Comparison of ENCODE assay signal across 9 cellular contexts in genomic region chr5:120464627-120465280, GRCh38. TPM values are rescaled to one million over a fixed set of nuclear protein-coding genes. Genes with fewer than 3 reads are reported as not detected.
DNase-seq lines count a peak whose midpoint lies in the region; ATAC-seq and TF ChIP-seq lines count a peak whose summit lies in the region.
"Had no signal": no experiment of that assay in that cellular context is flagged by ENCODE, and none has a peak within 500 bp of the region (broad histone marks: within the 10 kb centered on the region; RNA-seq: fewer than 3 reads in every experiment).

No MANE protein-coding gene starts in this region.

- no peaks in the 10 kb centered on the region for H3K36me3 ChIP-seq in WERI-Rb-1
- H3K36me3 ChIP-seq in neural cell (ENCODE audit: insufficient read depth, low read length): no peaks in the 10 kb centered on the region
- H3K36me3 ChIP-seq: neutrophil had no signal

- H3K9me3 ChIP-seq in WERI-Rb-1 (ENCODE audit: severe bottlenecking) (no peaks in the 10 kb centered on the region), neural cell (ENCODE audit: low read length) (no peaks in the 10 kb centered on the region)
- H3K9me3 ChIP-seq: neutrophil had no signal

- H3K27ac ChIP-seq in WERI-Rb-1: peak overlapping the region; percentile 32; the same call in 1 of the 2 replicates
- H3K27ac ChIP-seq in neural cell (ENCODE audit: low read length): no peak overlapping the region
- H3K27ac ChIP-seq: neutrophil had no signal

- no peaks in the 10 kb centered on the region for H3F3A ChIP-seq in neural cell (ENCODE audit: insufficient read depth, low read length, poor library complexity, severe bottlenecking)

- no peaks in the 10 kb centered on the region for H3K9me2 ChIP-seq in neural cell (ENCODE audit: insufficient read depth, low read length)

- peak overlapping the region; percentile 83 for H3K4me2 ChIP-seq in neural cell (ENCODE audit: low read length)

- TF ChIP-seq RAD21 in neural cell (conservative IDR thresholded peaks at IDR 0.05): no peak

- H3K27me3 ChIP-seq in WERI-Rb-1 (ENCODE audit: insufficient read depth, low read depth, severe bottlenecking) (no peaks in the 10 kb centered on the region), neural cell (ENCODE audit: insufficient read depth, low read depth, low read length) (peaks cover 28% of the 10 kb centered on the region)

- TF ChIP-seq CTCF in WERI-Rb-1 (IDR thresholded peaks at IDR 0.05; ENCODE audit: low read depth, low read length) (no peak), fibroblast of villous mesenchyme (IDR thresholded peaks at IDR 0.05; ENCODE audit: insufficient read depth, low read depth, low read length) (no peak), neural cell (IDR thresholded peaks at IDR 0.05; ENCODE audit: poor library complexity, severe bottlenecking) (no peak)

- H3K4me3 ChIP-seq in WERI-Rb-1 (ENCODE audit: low read depth, low read length) (peak overlapping the region; percentile 88), fibroblast of villous mesenchyme (ENCODE audit: low read depth, low read length) (peak overlapping the region; percentile 99), neural cell (ENCODE audit: low read length) (peak overlapping the region; percentile 77)

- ATAC-seq in GM18858 (IDR thresholded peaks at IDR 0.05; ENCODE audit: unreplicated experiment): no peak
- ATAC-seq in HG03469 (IDR thresholded peaks at IDR 0.05; ENCODE audit: unreplicated experiment): no peak

- no peak overlapping the region for H2AFZ ChIP-seq in neural cell (ENCODE audit: low read depth, low read length)

- TF ChIP-seq EP300 in neural cell (conservative IDR thresholded peaks at IDR 0.05; ENCODE audit: poor library complexity, severe bottlenecking): no peak

- peak overlapping the region; percentile 33 for H3K9ac ChIP-seq in neural cell (ENCODE audit: low read length)

- H4K20me1 ChIP-seq in neural cell (ENCODE audit: insufficient read depth): no peaks in the 10 kb centered on the region

- no peaks in the 10 kb centered on the region for H3K79me2 ChIP-seq in neural cell (replicated peaks; ENCODE audit: insufficient read depth, low read length)

- DNase-seq in AG08395 (ENCODE audit: low spot score) (peak; percentile 65), H4 (ENCODE audit: low spot score) (peak; percentile 30), WERI-Rb-1 (peak; percentile 29), fibroblast of villous mesenchyme (ENCODE audit: low read depth) (peak; percentile 70), cortex of kidney (lab: John Stamatoyannopoulos, UW) (no peak)

TF ChIP-seq in neural cell, 6 proteins besides CTCF, POLR2A, EP300 and RAD21:
- no peak for TF ChIP-seq EZH2 (IDR thresholded peaks at IDR 0.05; ENCODE audit: borderline replicate concordance, insufficient read depth, low read length, poor library complexity, severe bottlenecking)
- no peak for TF ChIP-seq MXI1 (conservative IDR thresholded peaks at IDR 0.05; ENCODE audit: poor library complexity, severe bottlenecking)
- TF ChIP-seq TAF1 (IDR thresholded peaks at IDR 0.05; ENCODE audit: low read depth): no peak
- no peak for TF ChIP-seq SMC3 (conservative IDR thresholded peaks at IDR 0.05; ENCODE audit: poor library complexity)
- no peak for TF ChIP-seq REST (IDR thresholded peaks at IDR 0.05; ENCODE audit: borderline replicate concordance)
- no peak for TF ChIP-seq POLR2AphosphoS5 (IDR thresholded peaks at IDR 0.05)

RNA-seq across cellular contexts. Expression of gene PRR16, which starts 0.7 kb away (rescaled TPM):
- total RNA-seq in H4 (2014; rRNA removed; shearing (Covaris generic)): 2.7 and 4.5 TPM in 2 replicates
- 11.6 and 22.0 TPM in 2 replicates for total RNA-seq in fibroblast of villous mesenchyme
- polyA plus RNA-seq in neural cell: 1.6 and 1.7 TPM in 2 replicates
- 0.73 and 1.5 TPM in 2 replicates for polyA minus RNA-seq in neural cell
